9 cellular contexts compared by ENCODE assay signal in the genomic region with DNA sequence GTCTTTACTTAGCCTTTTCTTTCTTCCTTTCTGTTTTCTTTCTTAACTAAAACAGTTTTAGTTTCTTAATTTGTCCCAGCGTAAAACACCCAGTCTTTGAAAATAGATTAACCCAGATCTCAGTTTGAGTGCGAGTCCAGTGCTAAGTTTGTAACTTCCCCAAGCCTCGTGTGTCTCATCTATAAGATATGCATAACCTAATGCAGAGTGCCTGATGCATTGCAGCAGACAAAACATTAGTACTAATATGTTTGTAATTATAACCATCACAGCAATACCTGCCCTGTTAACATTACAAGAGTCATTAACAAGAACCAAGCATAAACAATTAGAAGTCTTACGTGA. TPM values are rescaled to one million over a fixed set of nuclear protein-coding genes. Genes with fewer than 3 reads are reported as not detected.
DNase-seq lines count a peak whose midpoint lies in the region; ATAC-seq, FAIRE-seq and TF ChIP-seq lines count a peak whose summit lies in the region.
"Had no signal": no experiment of that assay in that cellular context is flagged by ENCODE, and none has a peak within 500 bp of the region (broad histone marks: within the 10 kb centered on the region; RNA-seq: fewer than 3 reads in every experiment).

No MANE protein-coding gene starts in this region.

- no peak for FAIRE-seq in small intestine (lab: Jason Lieb, UNC)
- FAIRE-seq: TTC549 had no signal

- H2AFZ ChIP-seq in hepatocyte: peak overlapping the region; percentile 18

- CTCF ChIA-PET in activated CD8-positive, alpha-beta T cell treated with anti-CD3 and anti-CD28 coated beads, Interleukin-2, amount 10 ng/mL, durations not matched to agents 7 days and 5 days (lab: Charles Lee): interaction anchor here (0.7 to 1.5 kb wide), 3 partner anchors 523 to 1214 kb away, joined by 3 to 4 read pairs (median 4); no protein-coding TSS in a partner anchor

- 42% methylated on average over 4 of the region's 4 CpGs for WGBS in hepatocyte (ENCODE audit: low lambda C conversion rate, missing lambda C conversion rate)
- 15 to 25% (median 17%) methylated on average over 4 of the region's 4 CpGs for WGBS in small intestine, 3 donors

- no peak for TF ChIP-seq CTCF in hepatocyte (IDR thresholded peaks at IDR 0.05; ENCODE audit: poor library complexity)

- H3K9me3 Mint-ChIP-seq in activated CD8-positive, alpha-beta T cell treated with anti-CD3 and anti-CD28 coated beads, Interleukin-2, amount 10 ng/mL, durations not matched to agents 7 days and 5 days (ENCODE audit: insufficient read depth): no peaks in the 10 kb centered on the region

- ATAC-seq in HG03025 (IDR thresholded peaks at IDR 0.05; ENCODE audit: low FRiP score, unreplicated experiment): peak; percentile 26
- ATAC-seq in activated CD8-positive, alpha-beta T cell treated with anti-CD3 and anti-CD28 coated beads, Interleukin-2, amount 10 ng/mL, durations not matched to agents 7 days and 5 days: no peak
- no peak for ATAC-seq in HG03432 (IDR thresholded peaks at IDR 0.05; ENCODE audit: unreplicated experiment)

- H3K36me3 ChIP-seq in hepatocyte (replicated peaks; ENCODE audit: insufficient read depth, low read depth): no peaks in the 10 kb centered on the region
- no peaks in the 10 kb centered on the region for H3K36me3 ChIP-seq in small intestine (ENCODE audit: control insufficient read depth in 2 of 2, insufficient read depth in 2 of 2, low read length in 2 of 2)

- H3K4me2 ChIP-seq in hepatocyte: peak overlapping the region; percentile 65

- H3K27ac ChIP-seq in hepatocyte (peak overlapping the region; percentile 86), small intestine (ENCODE audit: low read depth in 1 of 2, low read length in 1 of 2) (peak overlapping the region; percentile 64 to 94)

- peak overlapping the region; percentile 87 for H3K4me3 Mint-ChIP-seq in activated CD8-positive, alpha-beta T cell treated with anti-CD3 and anti-CD28 coated beads, Interleukin-2, amount 10 ng/mL, durations not matched to agents 7 days and 5 days

- H3K4me3 ChIP-seq in hepatocyte (peak overlapping the region; percentile 22), small intestine (ENCODE audit: low read depth in 1 of 2, low read length in 2 of 2) (peak overlapping the region in 1 of 2 donors; percentile 67)

- no peaks in the 10 kb centered on the region for H3K9me2 ChIP-seq in hepatocyte (replicated peaks; ENCODE audit: insufficient read depth)

- H4K20me1 ChIP-seq in hepatocyte (ENCODE audit: insufficient read depth, poor library complexity, severe bottlenecking): no peaks in the 10 kb centered on the region

- peak overlapping the region; percentile 95 for H3K27ac Mint-ChIP-seq in activated CD8-positive, alpha-beta T cell treated with anti-CD3 and anti-CD28 coated beads, Interleukin-2, amount 10 ng/mL, durations not matched to agents 7 days and 5 days

- DNase-seq in EL (peak; percentile 34), hepatocyte (ENCODE audit: low spot score) (no peak), small intestine (peak; percentile 28), NCI-H1436 (lab: John Stamatoyannopoulos, UW) (no peak)
- DNase-seq in activated CD8-positive, alpha-beta T cell treated with anti-CD3 and anti-CD28 coated beads, Interleukin-2, amount 10 ng/mL, durations not matched to agents 7 days and 5 days: no peak
- no peak for DNase-seq in stimulated activated CD8-positive, alpha-beta memory T cell treated with anti-CD3 and anti-CD28 coated beads, Interleukin-4, amount 100 ng/mL, for 48 hours

- peaks cover 3% of the 10 kb centered on the region for H3K36me3 Mint-ChIP-seq in activated CD8-positive, alpha-beta T cell treated with anti-CD3 and anti-CD28 coated beads, Interleukin-2, amount 10 ng/mL, durations not matched to agents 7 days and 5 days (ENCODE audit: low read depth)

- H3K27me3 Mint-ChIP-seq in activated CD8-positive, alpha-beta T cell treated with anti-CD3 and anti-CD28 coated beads, Interleukin-2, amount 10 ng/mL, durations not matched to agents 7 days and 5 days (ENCODE audit: low read depth): no peaks in the 10 kb centered on the region

- peaks cover 6% of the 10 kb centered on the region for H3K79me2 ChIP-seq in hepatocyte

- POLR2A ChIA-PET in activated CD8-positive, alpha-beta T cell treated with anti-CD3 and anti-CD28 coated beads, Interleukin-2, amount 10 ng/mL, durations not matched to agents 7 days and 5 days (lab: Charles Lee): interaction anchor here (0.6 to 1.4 kb wide), 6 partner anchors 294 to 1085 kb away, joined by 3 to 7 read pairs (median 4); partner anchors contain the start of genes OFD1 and RAB9A

- peaks cover 41% of the 10 kb centered on the region for H3K4me1 Mint-ChIP-seq in activated CD8-positive, alpha-beta T cell treated with anti-CD3 and anti-CD28 coated beads, Interleukin-2, amount 10 ng/mL, durations not matched to agents 7 days and 5 days (ENCODE audit: low read depth)

- H3K9me3 ChIP-seq in hepatocyte (ENCODE audit: low read depth): no peaks in the 10 kb centered on the region
- no peaks in the 10 kb centered on the region for H3K9me3 ChIP-seq in small intestine (ENCODE audit: control insufficient read depth, low read depth)

- H3K4me1 ChIP-seq in hepatocyte (ENCODE audit: insufficient read depth) (no peaks in the 10 kb centered on the region), small intestine (ENCODE audit: control insufficient read depth in 2 of 2, insufficient read depth in 1 of 2, low read depth in 1 of 2, low read length in 1 of 2) (no peaks in the 10 kb centered on the region)

- no peaks in the 10 kb centered on the region for H3K27me3 ChIP-seq in hepatocyte
- H3K27me3 ChIP-seq in small intestine (ENCODE audit: control insufficient read depth in 2 of 2, insufficient read depth in 2 of 2, low read length in 2 of 2): no peaks in the 10 kb centered on the region

RNA-seq across cellular contexts. Expression of gene GEMIN8, which starts 0.5 kb away (rescaled TPM):
- 10 to 100 TPM; 16.9 to 19.0 TPM for total RNA-seq in activated CD8-positive, alpha-beta T cell treated with anti-CD3 and anti-CD28 coated beads, Interleukin-2, amount 10 ng/mL, durations not matched to agents 7 days and 5 days
- total RNA-seq in hepatocyte: 12.5 and 15.8 TPM in 2 replicates
- 12.4 and 12.5 TPM in 2 replicates for polyA plus RNA-seq in hepatocyte
- polyA plus RNA-seq in small intestine: 10 to 100 TPM in 1 of 3 donors, 1 to 10 TPM in 2; 3.5 to 13.0 (median 8.1) TPM

Comparison
In these comparisons a context has a peak if more than half of its experiments do, and no peak if none do; other contexts are left out.
1. DNase-seq: peak in EL (single experiment) and small intestine (single experiment); none in activated CD8-positive, alpha-beta T cell treated with anti-CD3 and anti-CD28 coated beads, Interleukin-2, amount 10 ng/mL, durations not matched to agents 7 days and 5 days (single experiment), hepatocyte (single experiment), stimulated activated CD8-positive, alpha-beta memory T cell treated with anti-CD3 and anti-CD28 coated beads, Interleukin-4, amount 100 ng/mL, for 48 hours (single experiment) and NCI-H1436 (single experiment).